1 cellular context compared by ENCODE assay signal in genomic region chr3:194315965-194316361, GRCh38.
TF ChIP-seq lines count a peak whose summit lies in the region.

No MANE protein-coding gene starts in this region.

TF ChIP-seq in K562, 482 proteins besides CTCF, POLR2A, EP300 and RAD21 (continued from another document):
- no peak for TF ChIP-seq ZBTB11 (CRISPR knock-in tag; IDR thresholded peaks at IDR 0.05)
- no peak for TF ChIP-seq PTRF (tag; IDR thresholded peaks at IDR 0.05)
- no peak for TF ChIP-seq KLF10 (CRISPR knock-in tag; IDR thresholded peaks at IDR 0.05)
- no peak for TF ChIP-seq MNT (conservative IDR thresholded peaks at IDR 0.05)
- TF ChIP-seq XRCC4 (IDR thresholded peaks at IDR 0.05; ENCODE audit: extremely low read depth, insufficient read depth, insufficient read length), result no peak
